1 cellular context compared by ENCODE assay signal in the genomic region with DNA sequence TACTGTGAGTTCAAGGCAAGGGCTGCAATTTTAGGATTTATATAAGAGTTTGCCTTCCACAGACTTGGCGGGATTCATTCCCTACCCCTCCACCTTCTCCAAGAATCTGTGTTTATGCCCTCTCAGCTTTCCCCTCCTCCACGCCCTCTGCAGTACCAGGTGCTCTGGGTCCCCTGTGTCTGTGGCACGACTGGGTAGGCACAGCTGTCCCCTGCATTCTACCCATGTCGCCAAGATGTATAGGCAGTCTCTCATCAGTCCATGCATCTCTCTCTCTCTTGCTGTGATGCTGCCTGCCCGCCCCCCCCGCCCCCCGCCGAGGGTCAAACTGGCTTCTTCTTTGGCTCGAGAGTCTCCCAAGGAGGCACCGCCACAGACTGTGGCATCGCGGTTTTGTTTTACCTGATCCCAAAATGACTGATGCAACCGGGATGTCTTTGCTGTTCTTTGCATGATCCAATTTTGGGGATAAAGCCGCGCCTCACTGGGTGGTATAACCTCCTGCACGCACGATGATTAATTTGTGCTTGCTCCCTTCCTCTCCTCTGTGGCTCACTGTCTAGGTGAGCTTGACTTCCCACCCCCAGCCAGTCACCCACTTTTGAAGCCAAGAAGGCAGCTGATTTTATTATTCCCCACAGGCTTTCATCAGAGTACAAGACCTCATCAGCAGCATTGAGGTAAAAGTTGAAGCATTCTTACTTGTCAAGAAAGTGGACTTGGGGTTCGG.
TF ChIP-seq lines count a peak whose summit lies in the region.

No MANE protein-coding gene starts in this region.

TF ChIP-seq in H1, 55 proteins besides CTCF, POLR2A, EP300 and RAD21:
- TF ChIP-seq POLR2AphosphoS5 (IDR thresholded peaks at IDR 0.05; ENCODE audit: low read depth, low read length) (peak; percentile 37; the same call in 1 of the 2 replicates), SP1 (IDR thresholded peaks at IDR 0.05; ENCODE audit: low read depth, low read length) (no peak), CHD2 (IDR thresholded peaks at IDR 0.05; ENCODE audit: low read length) (no peak)
